Comparison of ENCODE assay signal across 2 cellular contexts in the genomic region with DNA sequence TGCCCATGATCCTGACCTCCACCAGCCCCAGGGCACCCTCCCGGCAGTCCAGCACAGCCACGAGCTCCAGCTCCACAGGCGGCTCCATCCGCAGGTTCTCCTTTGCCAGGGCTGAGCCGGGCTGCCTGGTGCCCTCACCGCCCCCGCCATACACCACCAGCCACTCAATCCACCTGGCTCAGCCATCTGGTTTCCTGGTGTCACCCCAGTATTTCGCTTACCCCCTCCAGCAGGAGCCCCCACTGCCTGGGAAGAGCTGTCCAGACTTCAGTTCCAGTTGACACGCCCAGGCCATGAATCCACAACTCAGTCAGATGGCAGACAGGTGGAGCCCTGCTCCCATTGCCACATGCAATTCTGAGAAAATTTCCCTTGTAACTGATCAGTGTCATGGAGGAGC.
TF ChIP-seq lines count a peak whose summit lies in the region.

No MANE protein-coding gene starts in this region.

TF ChIP-seq in IMR-90, 13 proteins besides CTCF, POLR2A, EP300 and RAD21:
- TF ChIP-seq BHLHE40 (IDR thresholded peaks at IDR 0.05; ENCODE audit: low read depth, low read length) (no peak), FOS (IDR thresholded peaks at IDR 0.05; ENCODE audit: low read depth, low read length) (no peak), RCOR1 (IDR thresholded peaks at IDR 0.05; ENCODE audit: insufficient replicate concordance, low read length) (no peak), MAZ (IDR thresholded peaks at IDR 0.05; ENCODE audit: borderline replicate concordance, low read depth, low read length) (no peak), RFX5 (IDR thresholded peaks at IDR 0.05; ENCODE audit: low read depth, low read length) (no peak)
- TF ChIP-seq, protein P1, sequence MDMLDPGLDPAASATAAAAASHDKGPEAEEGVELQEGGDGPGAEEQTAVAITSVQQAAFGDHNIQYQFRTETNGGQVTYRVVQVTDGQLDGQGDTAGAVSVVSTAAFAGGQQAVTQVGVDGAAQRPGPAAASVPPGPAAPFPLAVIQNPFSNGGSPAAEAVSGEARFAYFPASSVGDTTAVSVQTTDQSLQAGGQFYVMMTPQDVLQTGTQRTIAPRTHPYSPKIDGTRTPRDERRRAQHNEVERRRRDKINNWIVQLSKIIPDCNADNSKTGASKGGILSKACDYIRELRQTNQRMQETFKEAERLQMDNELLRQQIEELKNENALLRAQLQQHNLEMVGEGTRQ (IDR thresholded peaks at IDR 0.05; ENCODE audit: low read depth, low read length): no peak

TF ChIP-seq in K562, 482 proteins besides CTCF, POLR2A, EP300 and RAD21:
- TF ChIP-seq, protein P2, sequence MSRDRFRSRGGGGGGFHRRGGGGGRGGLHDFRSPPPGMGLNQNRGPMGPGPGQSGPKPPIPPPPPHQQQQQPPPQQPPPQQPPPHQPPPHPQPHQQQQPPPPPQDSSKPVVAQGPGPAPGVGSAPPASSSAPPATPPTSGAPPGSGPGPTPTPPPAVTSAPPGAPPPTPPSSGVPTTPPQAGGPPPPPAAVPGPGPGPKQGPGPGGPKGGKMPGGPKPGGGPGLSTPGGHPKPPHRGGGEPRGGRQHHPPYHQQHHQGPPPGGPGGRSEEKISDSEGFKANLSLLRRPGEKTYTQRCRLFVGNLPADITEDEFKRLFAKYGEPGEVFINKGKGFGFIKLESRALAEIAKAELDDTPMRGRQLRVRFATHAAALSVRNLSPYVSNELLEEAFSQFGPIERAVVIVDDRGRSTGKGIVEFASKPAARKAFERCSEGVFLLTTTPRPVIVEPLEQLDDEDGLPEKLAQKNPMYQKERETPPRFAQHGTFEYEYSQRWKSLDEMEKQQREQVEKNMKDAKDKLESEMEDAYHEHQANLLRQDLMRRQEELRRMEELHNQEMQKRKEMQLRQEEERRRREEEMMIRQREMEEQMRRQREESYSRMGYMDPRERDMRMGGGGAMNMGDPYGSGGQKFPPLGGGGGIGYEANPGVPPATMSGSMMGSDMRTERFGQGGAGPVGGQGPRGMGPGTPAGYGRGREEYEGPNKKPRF (IDR thresholded peaks at IDR 0.05; ENCODE audit: low read depth, low read length): no peak
- TF ChIP-seq SMARCB1 (IDR thresholded peaks at IDR 0.05; ENCODE audit: insufficient read length, low read depth) (no peak), ZNF76 (CRISPR knock-in tag; IDR thresholded peaks at IDR 0.05; ENCODE audit: borderline replicate concordance) (no peak), KDM5B (IDR thresholded peaks at IDR 0.05; ENCODE audit: insufficient replicate concordance, low read depth, low read length) (no peak), NR2C2 (CRISPR knock-in tag; IDR thresholded peaks at IDR 0.05) (no peak), NR2C2 (tag; IDR thresholded peaks at IDR 0.05) (no peak), ATF4 (CRISPR knock-in tag; IDR thresholded peaks at IDR 0.05) (no peak)
TF ChIP-seq in K562: peak in this region for 0.
